ENCODE assay signal across 8 cellular contexts in genomic region chr11:128630367-128631230, GRCh38. TPM values are rescaled to one million over a fixed set of nuclear protein-coding genes. Genes with fewer than 3 reads are reported as not detected.
A peak's percentile ranks its signal among the peaks of the same experiment; 100 is the strongest.
DNase-seq lines count a peak whose midpoint lies in the region; ATAC-seq lines count a peak whose summit lies in the region.

No MANE protein-coding gene starts in this region.

- H3K9me3 ChIP-seq in aorta (ENCODE audit: control insufficient read depth, low read length): no peaks in the 10 kb centered on the region

- no peaks in the 10 kb centered on the region for H3K27me3 Mint-ChIP-seq in activated naive CD8-positive, alpha-beta T cell treated with anti-CD3 and anti-CD28 coated beads for 36 hours

- peak overlapping the region; percentile 92 for H3K27ac Mint-ChIP-seq in activated naive CD8-positive, alpha-beta T cell treated with anti-CD3 and anti-CD28 coated beads for 36 hours

- WGBS in aorta, 2 donors: 31 to 36% methylated on average over 12 of the region's 12 CpGs

- H3K4me1 Mint-ChIP-seq in activated naive CD8-positive, alpha-beta T cell treated with anti-CD3 and anti-CD28 coated beads for 36 hours: peaks cover 66% of the 10 kb centered on the region

- intact Hi-C loops in cardiac septum (cut with DNase I): loop anchor here (2.0 to 5.0 kb wide), 2 partner anchors 202 to 458 kb away; no protein-coding TSS in a partner anchor
- intact Hi-C loops in aorta (cut with DNase I): loop anchor here (1.0 to 10.0 kb wide), 5 partner anchors 202 to 596 kb away; no protein-coding TSS in a partner anchor

- H3K27ac ChIP-seq in aorta (ENCODE audit: low read depth in 1 of 2, low read length in 2 of 2): peak overlapping the region in 1 of 2 donors; percentile 2

- no peak overlapping the region for H3K4me3 ChIP-seq in aorta (ENCODE audit: low read length in 2 of 2)

- H3K27me3 ChIP-seq in aorta (ENCODE audit: control insufficient read depth in 1 of 2, insufficient read depth in 2 of 2, low read length in 1 of 2): no peaks in the 10 kb centered on the region

- H3K36me3 ChIP-seq in aorta (ENCODE audit: control insufficient read depth in 1 of 2, insufficient read depth in 2 of 2, low read length in 1 of 2): no peaks in the 10 kb centered on the region

- peak; percentile 86 for DNase-seq in ELR (ENCODE audit: low read depth)
- peak; percentile 75 for DNase-seq in H4 (ENCODE audit: low spot score)
- DNase-seq in M059J (ENCODE audit: low read depth): peak; percentile 83
- DNase-seq in SKM-1 treated with dmso at 0.1 percent for 144 hours (lab: John Stamatoyannopoulos, UW; ENCODE audit: unreplicated experiment): peak; percentile 80
- DNase-seq in activated naive CD8-positive, alpha-beta T cell treated with anti-CD3 and anti-CD28 coated beads for 36 hours: peak; percentile 86
- DNase-seq in cardiac septum (ENCODE audit: low spot score): peak; percentile 95
- peak; percentile 76 for DNase-seq in putamen (ENCODE audit: low spot score)
- peak; percentile 95 to 97 for DNase-seq in aorta

- peaks cover 2% of the 10 kb centered on the region for H3K36me3 Mint-ChIP-seq in activated naive CD8-positive, alpha-beta T cell treated with anti-CD3 and anti-CD28 coated beads for 36 hours

- H3K4me3 Mint-ChIP-seq in activated naive CD8-positive, alpha-beta T cell treated with anti-CD3 and anti-CD28 coated beads for 36 hours: peak overlapping the region; percentile 69

- no peaks in the 10 kb centered on the region for H3K4me1 ChIP-seq in aorta (ENCODE audit: control insufficient read depth in 1 of 2, insufficient read depth in 2 of 2, low read length in 2 of 2)

- H3K9me3 Mint-ChIP-seq in activated naive CD8-positive, alpha-beta T cell treated with anti-CD3 and anti-CD28 coated beads for 36 hours: no peaks in the 10 kb centered on the region

- peak; percentile 92 for ATAC-seq in aorta (ENCODE audit: low FRiP score)

RNA-seq across cellular contexts. Expression of gene ETS1, which starts 43.2 kb away (rescaled TPM):
- total RNA-seq in H4 (2014; rRNA removed; shearing (Covaris generic)): 23.2 and 27.7 TPM in 2 replicates
- 57.7 and 67.7 TPM in 2 replicates for total RNA-seq in M059J (2014; rRNA removed; shearing (Covaris generic))
- total RNA-seq in activated naive CD8-positive, alpha-beta T cell treated with anti-CD3 and anti-CD28 coated beads for 36 hours: 100 to 1,000 TPM; 426 to 430 TPM
- total RNA-seq in cardiac septum: 54.2 TPM
- 100 to 1,000 TPM; 119 to 125 TPM for total RNA-seq in aorta
- polyA plus RNA-seq in aorta: 10 to 100 TPM; 17.8 to 20.3 TPM
